ENCODE assay signal across 1 cellular context in genomic region chr14:69647642-69648041, GRCh38.
TF ChIP-seq lines count a peak whose summit lies in the region.

No MANE protein-coding gene starts in this region.

TF ChIP-seq in GM12878, 131 proteins besides CTCF, POLR2A, EP300 and RAD21:
- TF ChIP-seq MLLT1 (IDR thresholded peaks at IDR 0.05) (peak; percentile 94; the same call in 1 of the 2 replicates), POLR2AphosphoS5 (IDR thresholded peaks at IDR 0.05; ENCODE audit: low read length) (0 out of 2 replicates have a peak, but pooled peaks have one; percentile 11)
